ENCODE assay signal across 14 cellular contexts in genomic region chr5:149153193-149153750, GRCh38. TPM values are rescaled to one million over a fixed set of nuclear protein-coding genes. Genes with fewer than 3 reads are reported as not detected.
DNase-seq lines count a peak whose midpoint lies in the region; ATAC-seq and TF ChIP-seq lines count a peak whose summit lies in the region.
"Had no signal": no experiment of that assay in that cellular context is flagged by ENCODE, and none has a peak within 500 bp of the region (broad histone marks: within the 10 kb centered on the region; RNA-seq: fewer than 3 reads in every experiment).

No MANE protein-coding gene starts in this region.

- no peaks in the 10 kb centered on the region for H3K79me2 ChIP-seq in hepatocyte

- no peak overlapping the region for H2AFZ ChIP-seq in hepatocyte

- no peaks in the 10 kb centered on the region for H3K36me3 ChIP-seq in hepatocyte (replicated peaks; ENCODE audit: insufficient read depth, low read depth)
- no peaks in the 10 kb centered on the region for H3K36me3 ChIP-seq in tibial artery
- H3K36me3 ChIP-seq: sigmoid colon had no signal

- H3K4me1 ChIP-seq in hepatocyte (ENCODE audit: insufficient read depth) (no peaks in the 10 kb centered on the region), tibial artery (peaks cover 0 to 36% (median 3%) of the 10 kb centered on the region in 4 donors)
- H3K4me1 ChIP-seq: sigmoid colon had no signal

- 95% methylated on average over 4 of the region's 4 CpGs for WGBS in hepatocyte (ENCODE audit: low lambda C conversion rate, missing lambda C conversion rate)

- intact Hi-C loops in tibial artery (cut with DNase I; ENCODE audit: low total_unique reads) = no loop called here
- intact Hi-C loops in left colon (cut with DNase I, micrococcal nuclease) = no loop called here
- intact Hi-C loops in head of caudate nucleus (cut with DNase I) = no loop called here

- H3K4me3 ChIP-seq in hepatocyte = no peak overlapping the region
- H3K4me3 ChIP-seq in tibial artery = no peak overlapping the region
- H3K4me3 ChIP-seq: sigmoid colon had no signal

- ATAC-seq in left colon = no peak
- ATAC-seq: naive thymus-derived CD8-positive, alpha-beta T cell had no signal

- H4K20me1 ChIP-seq in hepatocyte (ENCODE audit: insufficient read depth, poor library complexity, severe bottlenecking) = no peaks in the 10 kb centered on the region

- no peaks in the 10 kb centered on the region for H3K9me2 ChIP-seq in hepatocyte (replicated peaks; ENCODE audit: insufficient read depth)

- POLR2A ChIA-PET in RWPE1 (lab: Yijun Ruan, JAX; ENCODE audit: low non-redundant PET) = no interaction called here

- CTCF ChIA-PET in RWPE1 (lab: Yijun Ruan, JAX) = interaction anchor here (0.9 to 2.1 kb wide), 4 partner anchors 12 to 76 kb away, joined by 3 to 8 read pairs (median 3); partner anchors contain the start of gene ABLIM3

- H3K9me3 ChIP-seq in hepatocyte (ENCODE audit: low read depth) (no peaks in the 10 kb centered on the region), tibial artery (no peaks in the 10 kb centered on the region)
- H3K9me3 ChIP-seq: sigmoid colon had no signal

- H3K27ac ChIP-seq in RWPE1 = peak overlapping the region; percentile 44; the same call in 1 of the 2 replicates
- peak overlapping the region; percentile 59 for H3K27ac ChIP-seq in hepatocyte
- peak overlapping the region; percentile 51 to 54 for H3K27ac ChIP-seq in tibial artery
- H3K27ac ChIP-seq: KMS-11 had no signal

- H3K4me2 ChIP-seq in hepatocyte = no peak overlapping the region
- H3K4me2 ChIP-seq: KMS-11 had no signal

- TF ChIP-seq CTCF in RWPE1 (conservative IDR thresholded peaks at IDR 0.05; ENCODE audit: low read depth) = no peak
- no peak for TF ChIP-seq CTCF in hepatocyte (IDR thresholded peaks at IDR 0.05; ENCODE audit: poor library complexity)
- TF ChIP-seq CTCF in tibial artery (IDR thresholded peaks at IDR 0.05) = no peak

- H3K27me3 ChIP-seq in hepatocyte (no peaks in the 10 kb centered on the region), tibial artery (no peaks in the 10 kb centered on the region)
- H3K27me3 ChIP-seq: sigmoid colon had no signal

- DNase-seq in SIG-M5 treated with dmso at 0.1 percent for 504 hours (lab: John Stamatoyannopoulos, UW; ENCODE audit: unreplicated experiment) (peak; percentile 19), SIG-M5 (lab: John Stamatoyannopoulos, UW) (no peak), RWPE1 (ENCODE audit: low spot score) (no peak), hepatocyte (ENCODE audit: low spot score) (no peak), tibial artery (no peak), NCI-H2227 (lab: John Stamatoyannopoulos, UW; ENCODE audit: unreplicated experiment) (no peak), left colon (no peak), head of caudate nucleus (no peak)
- DNase-seq: activated gamma-delta T cell; endodermal cell; naive thymus-derived CD8-positive, alpha-beta T cell; sigmoid colon had no signal

RNA-seq across cellular contexts. Expression of gene ABLIM3, which starts 12.0 kb away (rescaled TPM):
- 7.0 and 7.3 TPM in 2 replicates for total RNA-seq in hepatocyte
- polyA plus RNA-seq in hepatocyte = 7.8 and 8.1 TPM in 2 replicates
- total RNA-seq in left colon = 1 to 10 TPM; 3.4 to 4.3 TPM
- total RNA-seq: activated CD8-positive, alpha-beta memory T cell treated with anti-CD3 and anti-CD28 coated beads for 36 hours; naive thymus-derived CD8-positive, alpha-beta T cell had no signal
- polyA plus RNA-seq: naive thymus-derived CD8-positive, alpha-beta T cell had no signal
